1 cellular context compared by ENCODE assay signal in genomic region chr9:82404484-82405280, GRCh38.
TF ChIP-seq lines count a peak whose summit lies in the region.

No MANE protein-coding gene starts in this region.

TF ChIP-seq in GM23338, 12 proteins besides CTCF, POLR2A, EP300 and RAD21:
- TF ChIP-seq ZNF462 (CRISPR knock-in tag; IDR thresholded peaks at IDR 0.05): no peak
- no peak for TF ChIP-seq ETS1 (IDR thresholded peaks at IDR 0.05)
- TF ChIP-seq EZH2 (IDR thresholded peaks at IDR 0.05; ENCODE audit: low read depth, unreplicated experiment): no peak
- no peak for TF ChIP-seq ZNF114 (CRISPR knock-in tag; IDR thresholded peaks at IDR 0.05)
- TF ChIP-seq CREB1 (CRISPR knock-in tag; IDR thresholded peaks at IDR 0.05; ENCODE audit: low read depth): no peak
- TF ChIP-seq STAT1 (IDR thresholded peaks at IDR 0.05; ENCODE audit: unreplicated experiment): no peak
- no peak for TF ChIP-seq EZH2phosphoT487 (IDR thresholded peaks at IDR 0.05; ENCODE audit: unreplicated experiment)
